In the genomic region with DNA sequence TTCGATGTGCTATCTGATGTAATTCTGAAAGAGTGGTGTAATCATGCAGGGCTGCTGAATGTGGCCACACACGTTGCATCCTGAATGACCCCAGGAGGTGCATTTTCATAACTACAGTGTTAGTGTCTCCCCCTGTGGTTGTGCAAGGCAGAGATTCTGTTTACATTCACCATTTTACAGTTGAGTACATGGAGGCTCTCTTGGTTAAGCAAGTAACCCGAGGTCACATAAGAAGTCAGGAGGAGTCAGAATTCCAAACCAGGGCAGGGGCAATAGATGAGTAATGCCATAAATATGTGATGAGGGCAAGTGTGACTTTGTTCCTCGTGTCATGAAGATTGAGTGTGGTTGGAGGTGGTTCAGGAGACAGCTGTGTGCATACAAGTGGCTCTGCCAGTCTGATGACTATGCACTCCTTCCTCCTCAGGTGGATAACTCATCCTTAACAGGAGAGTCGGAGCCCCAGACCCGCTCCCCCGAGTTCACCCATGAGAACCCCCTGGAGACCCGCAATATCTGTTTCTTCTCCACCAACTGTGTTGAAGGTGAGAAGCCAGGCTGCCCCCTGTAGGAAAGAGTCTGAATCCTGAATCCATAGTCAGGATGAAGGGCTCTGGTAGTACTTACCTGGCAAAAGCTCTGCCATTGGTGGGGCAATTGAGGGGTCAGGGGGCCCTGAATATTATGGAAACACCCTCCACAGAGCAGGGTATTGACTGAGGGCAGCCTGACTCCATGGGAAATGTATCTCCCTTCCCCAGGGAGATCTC, we compare ENCODE assay signal across 8 cellular contexts. TPM values are rescaled to one million over a fixed set of nuclear protein-coding genes. Genes with fewer than 3 reads are reported as not detected.
DNase-seq lines count a peak whose midpoint lies in the region; ATAC-seq and TF ChIP-seq lines count a peak whose summit lies in the region.
"Had no signal": no experiment of that assay in that cellular context is flagged by ENCODE, and none has a peak within 500 bp of the region (broad histone marks: within the 10 kb centered on the region; RNA-seq: fewer than 3 reads in every experiment).

No MANE protein-coding gene starts in this region.

- H3K4me3 ChIP-seq in right atrium auricular region (no peak overlapping the region), upper lobe of left lung (no peak overlapping the region)

- DNase-seq in HS-5 (ENCODE audit: low read depth): peak; percentile 97
- peak; percentile 85 for DNase-seq in amniotic epithelial cell (ENCODE audit: low read depth)
- no peak for DNase-seq in right atrium auricular region (ENCODE audit: low spot score)
- DNase-seq in upper lobe of left lung: peak in 1 of 2 donors; percentile 37
- DNase-seq in immature natural killer cell: no peak
- DNase-seq: activated effector memory CD4-positive, alpha-beta T cell treated with Interleukin-2 at 50 U/mL for 16 hours had no signal

- peaks cover 74% of the 10 kb centered on the region for H3K36me3 ChIP-seq in right atrium auricular region
- H3K36me3 ChIP-seq in upper lobe of left lung: no peaks in the 10 kb centered on the region

- H3K4me3 Mint-ChIP-seq in activated T-helper 17 cell treated with anti-CD3 and anti-CD28 coated beads, Interleukin-2, amount 50 U/mL, for 72 hours: no peak overlapping the region
- no peak overlapping the region for H3K4me3 Mint-ChIP-seq in immature natural killer cell

- TF ChIP-seq EP300 in upper lobe of left lung (IDR thresholded peaks at IDR 0.05): peak in 2 of 4 donors; percentile 17 to 25

- H3K4me1 Mint-ChIP-seq in activated T-helper 17 cell treated with anti-CD3 and anti-CD28 coated beads, Interleukin-2, amount 50 U/mL, for 72 hours: no peaks in the 10 kb centered on the region
- no peaks in the 10 kb centered on the region for H3K4me1 Mint-ChIP-seq in immature natural killer cell

- no peak for TF ChIP-seq CTCF in right atrium auricular region (IDR thresholded peaks at IDR 0.05)
- no peak for TF ChIP-seq CTCF in upper lobe of left lung (IDR thresholded peaks at IDR 0.05)

- H3K9me3 Mint-ChIP-seq in activated T-helper 17 cell treated with anti-CD3 and anti-CD28 coated beads, Interleukin-2, amount 50 U/mL, for 72 hours: no peaks in the 10 kb centered on the region
- H3K9me3 Mint-ChIP-seq in immature natural killer cell: no peaks in the 10 kb centered on the region

- peaks cover 14% of the 10 kb centered on the region for H3K27me3 Mint-ChIP-seq in activated T-helper 17 cell treated with anti-CD3 and anti-CD28 coated beads, Interleukin-2, amount 50 U/mL, for 72 hours
- H3K27me3 Mint-ChIP-seq in immature natural killer cell (ENCODE audit: low read depth in 3 of 3): peaks cover 0 to 8% (median 4%) of the 10 kb centered on the region in 3 donors

- WGBS in upper lobe of left lung, 2 donors: 61 to 64% methylated on average over 8 of the region's 8 CpGs

- H3K27ac Mint-ChIP-seq in activated T-helper 17 cell treated with anti-CD3 and anti-CD28 coated beads, Interleukin-2, amount 50 U/mL, for 72 hours: no peak overlapping the region
- H3K27ac Mint-ChIP-seq in immature natural killer cell: no peak overlapping the region

- no peak for TF ChIP-seq POLR2A in upper lobe of left lung (IDR thresholded peaks at IDR 0.05)

- H3K36me3 Mint-ChIP-seq in activated T-helper 17 cell treated with anti-CD3 and anti-CD28 coated beads, Interleukin-2, amount 50 U/mL, for 72 hours (ENCODE audit: low read depth): no peaks in the 10 kb centered on the region
- H3K36me3 Mint-ChIP-seq in immature natural killer cell: no peaks in the 10 kb centered on the region

- H3K27ac ChIP-seq in right atrium auricular region (peak overlapping the region; percentile 24 to 77), upper lobe of left lung (no peak overlapping the region)

- peak; percentile 14 to 54 for ATAC-seq in upper lobe of left lung (ENCODE audit: low FRiP score in 2 of 2)
- no peak for ATAC-seq in activated T-helper 17 cell treated with anti-CD3 and anti-CD28 coated beads, Interleukin-2, amount 50 U/mL, for 72 hours (replicated peaks)
- no peak for ATAC-seq in HG03135 (IDR thresholded peaks at IDR 0.05; ENCODE audit: unreplicated experiment)

- H3K27me3 ChIP-seq in right atrium auricular region (no peaks in the 10 kb centered on the region), upper lobe of left lung (no peaks in the 10 kb centered on the region)

- H3K9me3 ChIP-seq in right atrium auricular region (no peaks in the 10 kb centered on the region), upper lobe of left lung (no peaks in the 10 kb centered on the region)

- peaks cover 0 to 44% of the 10 kb centered on the region in 2 donors for H3K4me1 ChIP-seq in right atrium auricular region
- H3K4me1 ChIP-seq in upper lobe of left lung: peaks cover 0 to 4% (median 0%) of the 10 kb centered on the region in 4 donors

RNA-seq across cellular contexts. Expression of a gene that starts 9.3 kb away (rescaled TPM):
- total RNA-seq in right atrium auricular region (100 to 1,000 TPM; 146 to 228 TPM), upper lobe of left lung (10 to 100 TPM in 2 of 6 donors, 1 to 10 TPM in 4; 2.2 to 36.7 (median 3.8) TPM)
- not detected for total RNA-seq in activated T-helper 17 cell treated with anti-CD3 and anti-CD28 coated beads, Interleukin-2, amount 50 U/mL, for 72 hours
- not detected for polyA plus RNA-seq in immature natural killer cell

RNA-seq across cellular contexts. Expression of a gene that starts 26.5 kb away (rescaled TPM):
- total RNA-seq in right atrium auricular region: 10 to 100 TPM; 20.1 to 20.8 TPM
- total RNA-seq in upper lobe of left lung: 10 to 100 TPM; 13.6 to 43.8 (median 36.9) TPM
- 10 to 100 TPM; 23.8 to 30.8 TPM for total RNA-seq in activated T-helper 17 cell treated with anti-CD3 and anti-CD28 coated beads, Interleukin-2, amount 50 U/mL, for 72 hours
- polyA plus RNA-seq in immature natural killer cell: 10 to 100 TPM; 29.1 to 57.4 (median 40.5) TPM

RNA-seq across cellular contexts. Expression of a gene that starts 26.5 kb away (rescaled TPM):
- not detected for total RNA-seq in right atrium auricular region
- under 1 TPM in 2 of 6 donors, not detected in 4; 0.52 to 0.61 TPM for total RNA-seq in upper lobe of left lung
- under 1 TPM in 1 of 2 donors, not detected in 1; 0.48 TPM for total RNA-seq in activated T-helper 17 cell treated with anti-CD3 and anti-CD28 coated beads, Interleukin-2, amount 50 U/mL, for 72 hours
- not detected for polyA plus RNA-seq in immature natural killer cell

RNA-seq across cellular contexts. Expression of a gene that starts 43.6 kb away (rescaled TPM):
- total RNA-seq in right atrium auricular region (under 1 TPM in 1 of 2 donors, not detected in 1; 0.08 TPM), upper lobe of left lung (not detected)
- under 1 TPM in 1 of 2 donors, not detected in 1; 0.13 TPM for total RNA-seq in activated T-helper 17 cell treated with anti-CD3 and anti-CD28 coated beads, Interleukin-2, amount 50 U/mL, for 72 hours
- polyA plus RNA-seq in immature natural killer cell: not detected

RNA-seq across cellular contexts. Expression of a gene that starts 54.9 kb away (rescaled TPM):
- total RNA-seq in right atrium auricular region (under 1 TPM in 1 of 2 donors, not detected in 1; 0.20 TPM), upper lobe of left lung (under 1 TPM in 1 of 6 donors, not detected in 5; 0.11 TPM)
- not detected for total RNA-seq in activated T-helper 17 cell treated with anti-CD3 and anti-CD28 coated beads, Interleukin-2, amount 50 U/mL, for 72 hours
- not detected for polyA plus RNA-seq in immature natural killer cell

Comparison
In these comparisons a context has a peak if more than half of its experiments do, and no peak if none do; other contexts are left out.
1. DNase-seq: peak in HS-5 (single experiment) and amniotic epithelial cell (single experiment); none in right atrium auricular region (single experiment) and immature natural killer cell (0 of 3).
2. H3K27ac ChIP-seq: peak in right atrium auricular region (2 of 2); none in upper lobe of left lung (0 of 4).
3. ATAC-seq: peak in upper lobe of left lung (2 of 2); none in activated T-helper 17 cell treated with anti-CD3 and anti-CD28 coated beads, Interleukin-2, amount 50 U/mL, for 72 hours (single experiment) and HG03135 (single experiment).